ENCODE assay signal across 8 cellular contexts in genomic region chr15:85289677-85290365, GRCh38.
DNase-seq lines count a peak whose midpoint lies in the region; ATAC-seq and TF ChIP-seq lines count a peak whose summit lies in the region.

No MANE protein-coding gene starts in this region.

- no peaks in the 10 kb centered on the region for H3K36me3 ChIP-seq in gastrocnemius medialis

- H3K4me1 Mint-ChIP-seq in activated naive CD4-positive, alpha-beta T cell treated with anti-CD3 and anti-CD28 coated beads, Interleukin-2, amount 10 ng/mL, durations not matched to agents 7 days and 5 days = no peaks in the 10 kb centered on the region

- H3K4me1 ChIP-seq in gastrocnemius medialis = no peaks in the 10 kb centered on the region

- H3K27ac Mint-ChIP-seq in activated naive CD4-positive, alpha-beta T cell treated with anti-CD3 and anti-CD28 coated beads, Interleukin-2, amount 10 ng/mL, durations not matched to agents 7 days and 5 days = no peak overlapping the region

- H3K27me3 Mint-ChIP-seq in activated naive CD4-positive, alpha-beta T cell treated with anti-CD3 and anti-CD28 coated beads, Interleukin-2, amount 10 ng/mL, durations not matched to agents 7 days and 5 days = peaks cover 47% of the 10 kb centered on the region

- no peaks in the 10 kb centered on the region for H3K9me3 Mint-ChIP-seq in activated naive CD4-positive, alpha-beta T cell treated with anti-CD3 and anti-CD28 coated beads, Interleukin-2, amount 10 ng/mL, durations not matched to agents 7 days and 5 days

- no peak overlapping the region for H3K27ac ChIP-seq in gastrocnemius medialis

- peak; percentile 30 for DNase-seq in activated naive CD4-positive, alpha-beta T cell treated with anti-CD3 and anti-CD28 coated beads, Interleukin-2, amount 10 ng/mL, durations not matched to agents 7 days and 5 days
- no peak for DNase-seq in activated naive CD4-positive, alpha-beta T cell treated with anti-CD3 and anti-CD28 coated beads, Interleukin-2, amount 50 U/mL, for 16 hours
- peak; percentile 61 for DNase-seq in NAMALWA (ENCODE audit: low spot score)
- DNase-seq in head of caudate nucleus = peak in 26 of 42 donors; percentile 6 to 65 (median 32)
- peak; percentile 44 to 65 for DNase-seq in gastrocnemius medialis
- DNase-seq in stimulated activated CD4-positive, alpha-beta T cell treated with anti-CD3 and anti-CD28 coated beads, Interleukin-2, amount 100 ng/mL, for 48 hours = no peak

- H3K9me3 ChIP-seq in gastrocnemius medialis = no peaks in the 10 kb centered on the region

- ATAC-seq in gastrocnemius medialis = peak; percentile 78 to 87
- ATAC-seq in GM19452 (IDR thresholded peaks at IDR 0.05; ENCODE audit: unreplicated experiment) = no peak

- no peak overlapping the region for H3K4me3 Mint-ChIP-seq in activated naive CD4-positive, alpha-beta T cell treated with anti-CD3 and anti-CD28 coated beads, Interleukin-2, amount 10 ng/mL, durations not matched to agents 7 days and 5 days

- in situ Hi-C loops in gastrocnemius medialis (cut with MboI; ENCODE audit: low sequenced_read_pairs in 4 of 4) = loop anchor here in 2 of 4 donors (10.0 kb wide), 3 partner anchors 135 to 555 kb away; no protein-coding TSS in a partner anchor

- no peaks in the 10 kb centered on the region for H3K36me3 Mint-ChIP-seq in activated naive CD4-positive, alpha-beta T cell treated with anti-CD3 and anti-CD28 coated beads, Interleukin-2, amount 10 ng/mL, durations not matched to agents 7 days and 5 days

- no peak for TF ChIP-seq POLR2A in gastrocnemius medialis (IDR thresholded peaks at IDR 0.05)

- no peak overlapping the region for H3K4me3 ChIP-seq in WI38 (ENCODE audit: low read depth, low read length)
- no peak overlapping the region for H3K4me3 ChIP-seq in gastrocnemius medialis

- intact Hi-C loops in head of caudate nucleus (cut with DNase I) = no loop called here
- intact Hi-C loops in gastrocnemius medialis (cut with DNase I; ENCODE audit: low total_unique reads) = loop anchor here (10.0 kb wide), 2 partner anchors 215 to 335 kb away; no protein-coding TSS in a partner anchor

- peaks cover 0 to 3% (median 0%) of the 10 kb centered on the region in 3 donors for H3K27me3 ChIP-seq in gastrocnemius medialis

- TF ChIP-seq CTCF in WI38 (IDR thresholded peaks at IDR 0.05; ENCODE audit: low read depth, low read length) (peak; percentile 56), gastrocnemius medialis (IDR thresholded peaks at IDR 0.05 in 4 of 5, conservative IDR thresholded peaks at IDR 0.05 in 1 of 5) (peak in 4 of 5 experiments; percentile 14 to 54 (median 53))

- CTCF ChIA-PET in activated naive CD4-positive, alpha-beta T cell treated with anti-CD3 and anti-CD28 coated beads, Interleukin-2, amount 10 ng/mL, durations not matched to agents 7 days and 5 days (lab: Charles Lee) = interaction anchor here (0.6 to 3.3 kb wide), 15 partner anchors 8 to 437 kb away, joined by 3 to 18 read pairs (median 3); no protein-coding TSS in a partner anchor

Comparison
In these comparisons a context has a peak if more than half of its experiments do, and no peak if none do; other contexts are left out.
1. DNase-seq: peak in activated naive CD4-positive, alpha-beta T cell treated with anti-CD3 and anti-CD28 coated beads, Interleukin-2, amount 10 ng/mL, durations not matched to agents 7 days and 5 days (single experiment), NAMALWA (single experiment), head of caudate nucleus (26 of 42) and gastrocnemius medialis (2 of 2); none in activated naive CD4-positive, alpha-beta T cell treated with anti-CD3 and anti-CD28 coated beads, Interleukin-2, amount 50 U/mL, for 16 hours (single experiment) and stimulated activated CD4-positive, alpha-beta T cell treated with anti-CD3 and anti-CD28 coated beads, Interleukin-2, amount 100 ng/mL, for 48 hours (0 of 2).